Comparison of ENCODE assay signal across 20 cellular contexts in genomic region chr21:18026359-18026758, GRCh38.
"Had no signal": no experiment of that assay in that cellular context is flagged by ENCODE, and none has a peak within 500 bp of the region (broad histone marks: within the 10 kb centered on the region; RNA-seq: fewer than 3 reads in every experiment).

No MANE protein-coding gene starts in this region.

- H3K4me3 ChIP-seq: dorsolateral prefrontal cortex, neural progenitor cell, right atrium auricular region, smooth muscle cell, stomach, testis, tibial artery had no signal

- H3K27ac ChIP-seq: dorsolateral prefrontal cortex, neural progenitor cell, parathyroid adenoma, right atrium auricular region, stomach, testis, tibial artery had no signal

- H3K79me2 ChIP-seq: parathyroid adenoma had no signal

- H3K9ac ChIP-seq: neural progenitor cell, parathyroid adenoma had no signal

- H3K36me3 ChIP-seq: neural progenitor cell, right atrium auricular region, stomach, tibial artery had no signal

- H3K27me3 ChIP-seq: dorsolateral prefrontal cortex, neural progenitor cell, right atrium auricular region, stomach, testis, tibial artery had no signal

- H3K4me2 ChIP-seq: neural progenitor cell, smooth muscle cell had no signal

- DNase-seq: dorsolateral prefrontal cortex; effector CD4-positive, alpha-beta T cell; kidney; mesenchymal stem cell; midbrain; naive thymus-derived CD4-positive, alpha-beta T cell; stimulated activated CD4-positive, alpha-beta T cell treated with anti-CD3 and anti-CD28 coated beads, Interleukin-12 subunit alpha, Interleukin-12 subunit beta, amount 100 ng/mL, for 4 hours; stimulated activated CD4-positive, alpha-beta T cell treated with anti-CD3 and anti-CD28 coated beads, Interleukin-1b, Interleukin-23, amount 100 ng/mL, for 48 hours; stimulated activated CD4-positive, alpha-beta T cell treated with anti-CD3 and anti-CD28 coated beads, Interleukin-4, amount 100 ng/mL, for 1 hour; stimulated activated naive CD4-positive, alpha-beta T cell treated with Interleukin-2 at 50 U/mL for 16 hours; stomach; testis; tibial artery had no signal

- H3K4me1 ChIP-seq: parathyroid adenoma, right atrium auricular region, stomach, testis, tibial artery had no signal

- ATAC-seq: left lobe of liver; naive thymus-derived CD4-positive, alpha-beta T cell; sciatic nerve; stimulated activated effector memory CD8-positive, alpha-beta T cell treated with anti-CD3 and anti-CD28 coated beads, Interleukin-12 subunit alpha, Interleukin-12 subunit beta, amount 100 ng/mL, for 72 hours had no signal
